ENCODE assay signal across 9 cellular contexts in the genomic region with DNA sequence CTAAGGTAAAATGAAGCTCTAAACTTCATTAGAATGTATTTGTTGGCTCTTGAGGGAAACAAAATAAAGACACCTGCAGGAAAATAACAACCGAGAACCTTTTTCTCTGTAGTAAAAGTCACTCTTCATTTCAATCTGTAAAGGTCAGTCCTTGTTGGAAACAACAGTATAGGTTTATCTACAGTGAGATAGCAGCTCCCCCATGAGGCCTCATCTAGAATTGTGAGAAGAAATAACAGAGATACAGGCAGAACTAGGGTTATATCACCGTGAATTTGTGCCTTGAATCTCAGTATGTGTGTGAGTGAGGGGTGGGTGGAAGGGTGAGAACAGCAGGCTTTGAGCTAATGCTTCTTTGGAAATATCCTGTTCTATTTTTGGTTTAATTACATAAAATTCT.
A peak's percentile ranks its signal among the peaks of the same experiment; 100 is the strongest.
DNase-seq lines count a peak whose midpoint lies in the region; ATAC-seq, FAIRE-seq and TF ChIP-seq lines count a peak whose summit lies in the region.
"Had no signal": no experiment of that assay in that cellular context is flagged by ENCODE, and none has a peak within 500 bp of the region (broad histone marks: within the 10 kb centered on the region; RNA-seq: fewer than 3 reads in every experiment).

No MANE protein-coding gene starts in this region.

- H3K9me2 ChIP-seq in SK-N-SH, result no peaks in the 10 kb centered on the region

- CTCF ChIA-PET in SK-N-SH (lab: Yijun Ruan, JAX) (interaction anchor here (0.5 to 1.4 kb wide), 8 partner anchors 9 to 328 kb away, joined by 3 to 4 read pairs (median 3); no protein-coding TSS in a partner anchor), HepG2 (lab: Yijun Ruan, JAX; ENCODE audit: low intra/inter-chr PET ratio, low total read pairs) (interaction anchor here (0.6 kb wide), 1 partner anchor 328 kb away, joined by 3 read pairs; no protein-coding TSS in a partner anchor)

- TF ChIP-seq RAD21 in SK-N-SH (IDR thresholded peaks at IDR 0.05; ENCODE audit: low read length), result peak; percentile 67
- TF ChIP-seq RAD21 in HepG2 (CRISPR knock-in tag; IDR thresholded peaks at IDR 0.05), result no peak

- H3K9ac ChIP-seq in SK-N-SH, result no peak overlapping the region
- H3K9ac ChIP-seq in HepG2 (ENCODE audit: insufficient read depth, low read depth, low read length), result no peak overlapping the region
- H3K9ac ChIP-seq: BLaER1 treated with 17β-estradiol and CSF1 and Interleukin-3, amounts not matched to agents 10 nM and 100 nM had no signal

- no peak for TF ChIP-seq POLR2A in HepG2 (IDR thresholded peaks at IDR 0.05; ENCODE audit: insufficient read depth in 1 of 2, low read depth in 2 of 2, low read length in 2 of 2)

- H2AFZ ChIP-seq in SK-N-SH (ENCODE audit: low read depth) (no peak overlapping the region), HepG2 (ENCODE audit: low read length) (no peak overlapping the region)

- DNase-seq in SK-N-SH (peak; percentile 18), SJCRH30 (peak; percentile 8 to 50), HepG2 (ENCODE audit: low spot score) (peak; percentile 24), mesenteric fat pad (ENCODE audit: low spot score) (no peak), KG1 (lab: John Stamatoyannopoulos, UW) (no peak)
- DNase-seq in activated effector memory CD4-positive, alpha-beta T cell treated with Interleukin-2 at 50 U/mL for 16 hours, result no peak

- ATAC-seq in SK-N-SH treated with all-trans-retinoic acid at 6 μM for 48 hours, result no peak
- ATAC-seq in HG03139 (IDR thresholded peaks at IDR 0.05; ENCODE audit: unreplicated experiment), result peak; percentile 60
- ATAC-seq in HepG2, result peak; percentile 84

- no peak overlapping the region for H3K4me3 ChIP-seq in SK-N-SH (ENCODE audit: low read depth in 2 of 2, low read length in 1 of 2)
- H3K4me3 ChIP-seq in SJCRH30, result no peak overlapping the region
- H3K4me3 ChIP-seq in HepG2 (replicated peaks in 1 of 3; ENCODE audit: insufficient read depth in 1 of 3, low read depth in 2 of 3, low read length in 3 of 3), result no peak overlapping the region
- H3K4me3 ChIP-seq: BLaER1 treated with 17β-estradiol and CSF1 and Interleukin-3, amounts not matched to agents 10 nM and 100 nM had no signal

- TF ChIP-seq EP300 in SK-N-SH (IDR thresholded peaks at IDR 0.05; ENCODE audit: borderline replicate concordance in 1 of 2, low read depth in 1 of 2, low read length in 1 of 2) (no peak), HepG2 (IDR thresholded peaks at IDR 0.05; ENCODE audit: low read depth in 2 of 2, low read length in 2 of 2) (no peak), HepG2 (CRISPR knock-in tag; IDR thresholded peaks at IDR 0.05; ENCODE audit: borderline replicate concordance) (no peak)

- no TSS peak for BruUV-seq in HepG2 (replicated peaks; lab: Mats Ljungman, UMichigan)

- H3K27ac ChIP-seq in SK-N-SH (ENCODE audit: low read depth in 2 of 2, low read length in 1 of 2) (no peak overlapping the region), SJCRH30 (no peak overlapping the region), HepG2 (ENCODE audit: extremely low read length, insufficient read depth, low read length) (no peak overlapping the region)
- H3K27ac ChIP-seq: BLaER1 treated with 17β-estradiol and CSF1 and Interleukin-3, amounts not matched to agents 10 nM and 100 nM had no signal

- H4K20me1 ChIP-seq in SK-N-SH (ENCODE audit: insufficient read depth), result no peaks in the 10 kb centered on the region
- no peaks in the 10 kb centered on the region for H4K20me1 ChIP-seq in HepG2 (ENCODE audit: insufficient read depth, low read length)
- H4K20me1 ChIP-seq: BLaER1 treated with 17β-estradiol and CSF1 and Interleukin-3, amounts not matched to agents 10 nM and 100 nM had no signal

- H3K4me2 ChIP-seq in SK-N-SH (no peak overlapping the region), HepG2 (ENCODE audit: low read depth, low read length) (no peak overlapping the region)

- in situ Hi-C loops in HepG2 (cut with HindIII; ENCODE audit: extremely low pct_ligation_motif_present, low pct_unique_long_range_greater_than_20kb), result no loop called here

- WGBS in SK-N-SH (ENCODE audit: low lambda C conversion rate), result 0% methylated on average over 2 of the region's 2 CpGs
- WGBS in HepG2 (ENCODE audit: low lambda C conversion rate), result 2% methylated on average over 2 of the region's 2 CpGs

- POLR2A ChIA-PET in SK-N-SH (lab: Yijun Ruan, JAX), result no interaction called here
- POLR2A ChIA-PET in HepG2 (lab: Yijun Ruan, JAX), result no interaction called here

- H3K9me3 ChIP-seq in SK-N-SH, result no peaks in the 10 kb centered on the region
- H3K9me3 ChIP-seq in SJCRH30 (replicated peaks), result no peaks in the 10 kb centered on the region
- no peaks in the 10 kb centered on the region for H3K9me3 ChIP-seq in HepG2 (ENCODE audit: low read length)

- intact Hi-C loops in HepG2 (cut with micrococcal nuclease; ENCODE audit: unreplicated experiment), result loop anchor here (5.0 kb wide), 1 partner anchor 1977 kb away; no protein-coding TSS in a partner anchor

- H3K36me3 ChIP-seq in SK-N-SH (replicated peaks in 1 of 2; ENCODE audit: control insufficient read depth in 1 of 2, insufficient read depth in 2 of 2, low read length in 1 of 2) (no peaks in the 10 kb centered on the region), SJCRH30 (no peaks in the 10 kb centered on the region), HepG2 (replicated peaks in 1 of 2; ENCODE audit: control insufficient read depth in 1 of 2, insufficient read depth in 2 of 2, low read length in 2 of 2) (no peaks in the 10 kb centered on the region)
- H3K36me3 ChIP-seq: BLaER1 treated with 17β-estradiol and CSF1 and Interleukin-3, amounts not matched to agents 10 nM and 100 nM had no signal

- H3K27me3 ChIP-seq in SK-N-SH (ENCODE audit: insufficient read depth), result no peaks in the 10 kb centered on the region
- H3K27me3 ChIP-seq in SJCRH30, result no peaks in the 10 kb centered on the region
- H3K27me3 ChIP-seq in HepG2 (ENCODE audit: control insufficient read depth in 1 of 2, insufficient read depth in 2 of 2, low read length in 2 of 2), result no peaks in the 10 kb centered on the region

- H3K4me1 ChIP-seq in SK-N-SH (ENCODE audit: control insufficient read depth in 1 of 2, insufficient read depth in 2 of 2, low read depth in 1 of 2, low read length in 1 of 2), result no peaks in the 10 kb centered on the region
- H3K4me1 ChIP-seq in SJCRH30, result no peaks in the 10 kb centered on the region
- no peaks in the 10 kb centered on the region for H3K4me1 ChIP-seq in HepG2 (ENCODE audit: insufficient read depth, low read length)
- H3K4me1 ChIP-seq: BLaER1 treated with 17β-estradiol and CSF1 and Interleukin-3, amounts not matched to agents 10 nM and 100 nM had no signal

- no peaks in the 10 kb centered on the region for H3F3A ChIP-seq in SK-N-SH (replicated peaks; ENCODE audit: insufficient read depth)

- FAIRE-seq in HepG2 (lab: Jason Lieb, UNC), result no peak

- peak; percentile 44 for TF ChIP-seq CTCF in SK-N-SH (IDR thresholded peaks at IDR 0.05)
- TF ChIP-seq CTCF in HepG2 (CRISPR knock-in tag; IDR thresholded peaks at IDR 0.05), result peak; percentile 59

- H3K79me2 ChIP-seq in SK-N-SH (ENCODE audit: insufficient read depth) (no peaks in the 10 kb centered on the region), HepG2 (ENCODE audit: insufficient read depth, low read length) (no peaks in the 10 kb centered on the region)

TF ChIP-seq in SK-N-SH, 30 proteins besides CTCF, POLR2A, EP300 and RAD21:
- TF ChIP-seq IRF3 (IDR thresholded peaks at IDR 0.05; ENCODE audit: low read depth, low read length), result no peak
- TF ChIP-seq SMC3 (IDR thresholded peaks at IDR 0.05; ENCODE audit: low read depth, low read length), result peak; percentile 9; the same call in 1 of the 2 replicates
- TF ChIP-seq MXI1 (IDR thresholded peaks at IDR 0.05; ENCODE audit: low read depth, low read length), result no peak

TF ChIP-seq in SK-N-SH treated with all-trans-retinoic acid at 6 μM for 48 hours, 23 proteins besides CTCF, POLR2A, EP300 and RAD21:
- TF ChIP-seq TCF4 (CRISPR knock-in tag; IDR thresholded peaks at IDR 0.05; ENCODE audit: borderline replicate concordance), result no peak

TF ChIP-seq in HepG2, 621 proteins besides CTCF, POLR2A, EP300 and RAD21:
- TF ChIP-seq SMC3 (IDR thresholded peaks at IDR 0.05; ENCODE audit: low read length), result peak; percentile 18; the same call in 1 of the 2 replicates
- TF ChIP-seq U2AF2 (IDR thresholded peaks at IDR 0.05; ENCODE audit: low read depth, low read length), result no peak
- TF ChIP-seq ZNF331 (CRISPR knock-in tag; IDR thresholded peaks at IDR 0.05), result no peak
- peak; percentile 70 for TF ChIP-seq STAG1 (CRISPR knock-in tag; IDR thresholded peaks at IDR 0.05)
- TF ChIP-seq ZNF567 (CRISPR knock-in tag; IDR thresholded peaks at IDR 0.05; ENCODE audit: borderline replicate concordance), result no peak
TF ChIP-seq in HepG2: peak in this region for 2.

Comparison
In these comparisons a context has a peak if more than half of its experiments do, and no peak if none do; other contexts are left out.
1. DNase-seq: peak in SK-N-SH (single experiment), SJCRH30 (2 of 2) and HepG2 (single experiment); none in mesenteric fat pad (single experiment), activated effector memory CD4-positive, alpha-beta T cell treated with Interleukin-2 at 50 U/mL for 16 hours (single experiment) and KG1 (single experiment).
2. Of the 25 proteins assayed by ChIP-seq in both HepG2 and SK-N-SH: peak only in HepG2: none; only in SK-N-SH: RAD21; in both: CTCF and SMC3; in neither: 22.